Comparison of ENCODE assay signal across 9 cellular contexts in genomic region chr5:139178948-139179347, GRCh38. TPM values are rescaled to one million over a fixed set of nuclear protein-coding genes. Genes with fewer than 3 reads are reported as not detected.
DNase-seq lines count a peak whose midpoint lies in the region; ATAC-seq and TF ChIP-seq lines count a peak whose summit lies in the region.
"Had no signal": no experiment of that assay in that cellular context is flagged by ENCODE, and none has a peak within 500 bp of the region (broad histone marks: within the 10 kb centered on the region; RNA-seq: fewer than 3 reads in every experiment).

No MANE protein-coding gene starts in this region.

- TF ChIP-seq CTCF in epithelial cell of esophagus (IDR thresholded peaks at IDR 0.05; ENCODE audit: insufficient read depth, low read depth, low read length, missing control alignments) = no peak
- TF ChIP-seq CTCF in nephron progenitor cell (IDR thresholded peaks at IDR 0.05) = no peak
- TF ChIP-seq CTCF in tibial nerve (IDR thresholded peaks at IDR 0.05) = no peak

- TF ChIP-seq EP300 in tibial nerve (IDR thresholded peaks at IDR 0.05) = no peak

- peak overlapping the region in 4 of 11 experiments; percentile 0 to 57 (median 32); a peak in 7 of 22 replicates for H3K9ac ChIP-seq in BLaER1 treated with 17β-estradiol and CSF1 and Interleukin-3, amounts not matched to agents 10 nM and 100 nM

- H3K4me3 ChIP-seq in BLaER1 treated with 17β-estradiol and CSF1 and Interleukin-3, amounts not matched to agents 10 nM and 100 nM = no peak overlapping the region
- no peak overlapping the region for H3K4me3 ChIP-seq in epithelial cell of esophagus (ENCODE audit: low read length)
- H3K4me3 ChIP-seq in tibial nerve = no peak overlapping the region

- H4K20me1 ChIP-seq in BLaER1 treated with 17β-estradiol and CSF1 and Interleukin-3, amounts not matched to agents 10 nM and 100 nM = peaks cover 0 to 60% (median 34%) of the 10 kb centered on the region in 11 experiments; a peak in 15 of 22 replicates

- H3K9me3 Mint-ChIP-seq in nephron progenitor cell = peaks cover 18% of the 10 kb centered on the region

- TF ChIP-seq POLR2A in tibial nerve (IDR thresholded peaks at IDR 0.05) = no peak

- H3K27me3 ChIP-seq in BLaER1 treated with 17β-estradiol and CSF1 and Interleukin-3, amounts not matched to agents 10 nM and 100 nM = no peaks in the 10 kb centered on the region
- H3K27me3 ChIP-seq in tibial nerve = no peaks in the 10 kb centered on the region

- peak overlapping the region; percentile 17 to 89 (median 79); a peak in 21 of 22 replicates for H3K4me2 ChIP-seq in BLaER1 treated with 17β-estradiol and CSF1 and Interleukin-3, amounts not matched to agents 10 nM and 100 nM

- peaks cover 6 to 13% (median 7%) of the 10 kb centered on the region in 11 experiments; a peak in 19 of 22 replicates for H3K9me3 ChIP-seq in BLaER1 treated with 17β-estradiol and CSF1 and Interleukin-3, amounts not matched to agents 10 nM and 100 nM (replicated peaks in 1 of 11)
- no peaks in the 10 kb centered on the region for H3K9me3 ChIP-seq in tibial nerve

- WGBS in tibial nerve, 2 donors = 11 to 25% methylated on average over 1 of the region's 1 CpG

- H3K27ac Mint-ChIP-seq in nephron progenitor cell = peak overlapping the region; percentile 94

- H3K4me1 ChIP-seq in BLaER1 treated with 17β-estradiol and CSF1 and Interleukin-3, amounts not matched to agents 10 nM and 100 nM = peaks cover 61 to 97% (median 70%) of the 10 kb centered on the region in 10 experiments
- H3K4me1 ChIP-seq in tibial nerve = peaks cover 0 to 49% (median 39%) of the 10 kb centered on the region in 4 donors

- peak overlapping the region in 7 of 11 experiments; percentile 7 to 78 (median 55); a peak in 10 of 22 replicates for H3K27ac ChIP-seq in BLaER1 treated with 17β-estradiol and CSF1 and Interleukin-3, amounts not matched to agents 10 nM and 100 nM
- peak overlapping the region in 2 of 4 donors; percentile 62 to 76 for H3K27ac ChIP-seq in tibial nerve
- H3K27ac ChIP-seq: epithelial cell of prostate had no signal

- H3K4me1 Mint-ChIP-seq in nephron progenitor cell = peaks cover 48% of the 10 kb centered on the region

- H3K36me3 Mint-ChIP-seq in nephron progenitor cell (ENCODE audit: low read depth) = peaks cover 14% of the 10 kb centered on the region

- H3K27me3 Mint-ChIP-seq in nephron progenitor cell (ENCODE audit: low read depth, poor library complexity) = peaks cover 7% of the 10 kb centered on the region

- no peak for ATAC-seq in HG02759 (IDR thresholded peaks at IDR 0.05; ENCODE audit: unreplicated experiment)

- DNase-seq in NCI-H345 (lab: John Stamatoyannopoulos, UW) = peak; percentile 43
- DNase-seq in epithelial cell of esophagus (ENCODE audit: low read depth) = peak; percentile 40
- DNase-seq in nephron progenitor cell = no peak
- DNase-seq in epidermal melanocyte (ENCODE audit: insufficient read length, low spot score) = no peak
- no peak for DNase-seq in tibial nerve (ENCODE audit: low spot score in 2 of 2)
- DNase-seq in NCI-H1694 treated with DMSO at 0.1 percent for 48 hours (lab: John Stamatoyannopoulos, UW) = no peak

- no peak overlapping the region for H3K4me3 Mint-ChIP-seq in nephron progenitor cell

- peaks cover 0 to 6% (median 0%) of the 10 kb centered on the region in 11 experiments; a peak in 3 of 22 replicates for H3K36me3 ChIP-seq in BLaER1 treated with 17β-estradiol and CSF1 and Interleukin-3, amounts not matched to agents 10 nM and 100 nM
- H3K36me3 ChIP-seq in tibial nerve = no peaks in the 10 kb centered on the region

RNA-seq across cellular contexts. Expression of gene SIL1, which starts 19.2 kb away (rescaled TPM):
- total RNA-seq in tibial nerve = 10 to 100 TPM; 41.4 to 63.1 (median 52.8) TPM

Comparison
In these comparisons a context has a peak if more than half of its experiments do, and no peak if none do; other contexts are left out.
1. DNase-seq: peak in NCI-H345 (single experiment) and epithelial cell of esophagus (single experiment); none in nephron progenitor cell (single experiment), epidermal melanocyte (single experiment), tibial nerve (0 of 2) and NCI-H1694 treated with DMSO at 0.1 percent for 48 hours (single experiment).